ENCODE assay signal across 8 cellular contexts in genomic region chr17:48908047-48908843, GRCh38. TPM values are rescaled to one million over a fixed set of nuclear protein-coding genes. Genes with fewer than 3 reads are reported as not detected.
DNase-seq lines count a peak whose midpoint lies in the region; TF ChIP-seq lines count a peak whose summit lies in the region.

UBE2Z (plus strand) TSS chr17:48908407; CDS start chr17:48908504, 97 bp downstream.

- peak; percentile 95 for DNase-seq in ELF-1 (ENCODE audit: low read depth, low spot score)
- DNase-seq in GOT3 (lab: John Stamatoyannopoulos, UW) = peak; percentile 81
- peak; percentile 86 for DNase-seq in LNCaP clone FGC (ENCODE audit: low read depth)
- DNase-seq in RWPE1 (ENCODE audit: low spot score) = peak; percentile 98
- DNase-seq in activated T-helper 2 cell treated with anti-CD3 and anti-CD28 coated beads, Interferon-gamma antibody, Interleukin-2, Interleukin-4, amounts not matched to agents 10 μg/mL and 5 μg/mL and 100 μg/mL, durations not matched to agents 14 hours and 24 hours and 36 hours (ENCODE audit: low spot score) = peak; percentile 82
- DNase-seq in fibroblast of pulmonary artery (ENCODE audit: low read depth) = peak; percentile 97

- H3K4me3 ChIP-seq in LNCaP clone FGC (ENCODE audit: low read depth, low read length) (peak within 1 kb of the TSS; percentile 68), fibroblast of pulmonary artery (replicated peaks; ENCODE audit: low read depth, low read length) (peak within 1 kb of the TSS; percentile 63)

- peaks cover 43% of the 10 kb centered on the region for H3K36me3 Mint-ChIP-seq in activated T-helper 2 cell treated with anti-CD3 and anti-CD28 coated beads, Interferon-gamma antibody, Interleukin-2, Interleukin-4, amounts not matched to agents 10 μg/mL and 5 μg/mL and 100 μg/mL, durations not matched to agents 14 hours and 24 hours and 36 hours (ENCODE audit: low read depth)
- H3K36me3 Mint-ChIP-seq in nephron (ENCODE audit: low read depth) = peaks cover 22% of the 10 kb centered on the region
- peaks cover 40% of the 10 kb centered on the region for H3K36me3 Mint-ChIP-seq in stimulated activated naive CD8-positive, alpha-beta T cell treated with anti-CD3 and anti-CD28 coated beads, Interleukin-15, Interleukin-2, amounts not matched to agents 100 ng/mL and 50 ng/mL, for 24 hours (ENCODE audit: low read depth)

- intact Hi-C loops in activated T-helper 2 cell treated with anti-CD3 and anti-CD28 coated beads, Interferon-gamma antibody, Interleukin-2, Interleukin-4, amounts not matched to agents 10 μg/mL and 5 μg/mL and 100 μg/mL, durations not matched to agents 14 hours and 24 hours and 36 hours (cut with micrococcal nuclease) = loop anchor here (1.0 to 10.0 kb wide), 2 partner anchors 16 to 287 kb away; partner anchors contain the start of gene ATP5MC1

- POLR2A ChIA-PET in RWPE1 (lab: Yijun Ruan, JAX; ENCODE audit: low non-redundant PET) = interaction anchor here (0.5 to 2.0 kb wide), 3 partner anchors 14 to 62 kb away, joined by 3 to 11 read pairs (median 6); partner anchors contain the start of gene ATP5MC1

- CTCF ChIA-PET in RWPE1 (lab: Yijun Ruan, JAX) = interaction anchor here (0.6 to 1.1 kb wide), 5 partner anchors 24 to 170 kb away, joined by 3 to 7 read pairs (median 4); no protein-coding TSS in a partner anchor

- H3K4me1 Mint-ChIP-seq in activated T-helper 2 cell treated with anti-CD3 and anti-CD28 coated beads, Interferon-gamma antibody, Interleukin-2, Interleukin-4, amounts not matched to agents 10 μg/mL and 5 μg/mL and 100 μg/mL, durations not matched to agents 14 hours and 24 hours and 36 hours (ENCODE audit: low read depth) = peaks cover 39% of the 10 kb centered on the region
- peaks cover 47% of the 10 kb centered on the region for H3K4me1 Mint-ChIP-seq in nephron
- H3K4me1 Mint-ChIP-seq in stimulated activated naive CD8-positive, alpha-beta T cell treated with anti-CD3 and anti-CD28 coated beads, Interleukin-15, Interleukin-2, amounts not matched to agents 100 ng/mL and 50 ng/mL, for 24 hours (ENCODE audit: low read depth) = peaks cover 50% of the 10 kb centered on the region

- TF ChIP-seq CTCF in LNCaP clone FGC (IDR thresholded peaks at IDR 0.05; ENCODE audit: control insufficient read depth, extremely low read depth, insufficient read depth) (peak; percentile 53), RWPE1 (conservative IDR thresholded peaks at IDR 0.05; ENCODE audit: low read depth) (no peak; the same call in 1 of the 2 replicates), fibroblast of pulmonary artery (IDR thresholded peaks at IDR 0.05; ENCODE audit: low read length, missing control alignments) (no peak), nephron (IDR thresholded peaks at IDR 0.05; ENCODE audit: unreplicated experiment in 3 of 3) (no peak)

- H3K27ac ChIP-seq in RWPE1 = peak within 1 kb of the TSS; percentile 95

- H3K27ac Mint-ChIP-seq in activated T-helper 2 cell treated with anti-CD3 and anti-CD28 coated beads, Interferon-gamma antibody, Interleukin-2, Interleukin-4, amounts not matched to agents 10 μg/mL and 5 μg/mL and 100 μg/mL, durations not matched to agents 14 hours and 24 hours and 36 hours = peak within 1 kb of the TSS; percentile 95
- peak within 1 kb of the TSS; percentile 90 to 97 (median 97) for H3K27ac Mint-ChIP-seq in nephron
- peak within 1 kb of the TSS; percentile 100 for H3K27ac Mint-ChIP-seq in stimulated activated naive CD8-positive, alpha-beta T cell treated with anti-CD3 and anti-CD28 coated beads, Interleukin-15, Interleukin-2, amounts not matched to agents 100 ng/mL and 50 ng/mL, for 24 hours

- no peaks in the 10 kb centered on the region for H3K9me3 Mint-ChIP-seq in activated T-helper 2 cell treated with anti-CD3 and anti-CD28 coated beads, Interferon-gamma antibody, Interleukin-2, Interleukin-4, amounts not matched to agents 10 μg/mL and 5 μg/mL and 100 μg/mL, durations not matched to agents 14 hours and 24 hours and 36 hours
- no peaks in the 10 kb centered on the region for H3K9me3 Mint-ChIP-seq in nephron
- no peaks in the 10 kb centered on the region for H3K9me3 Mint-ChIP-seq in stimulated activated naive CD8-positive, alpha-beta T cell treated with anti-CD3 and anti-CD28 coated beads, Interleukin-15, Interleukin-2, amounts not matched to agents 100 ng/mL and 50 ng/mL, for 24 hours

- H3K4me3 Mint-ChIP-seq in activated T-helper 2 cell treated with anti-CD3 and anti-CD28 coated beads, Interferon-gamma antibody, Interleukin-2, Interleukin-4, amounts not matched to agents 10 μg/mL and 5 μg/mL and 100 μg/mL, durations not matched to agents 14 hours and 24 hours and 36 hours (ENCODE audit: low read depth) = peak within 1 kb of the TSS; percentile 87
- peak within 1 kb of the TSS; percentile 95 to 96 (median 96) for H3K4me3 Mint-ChIP-seq in nephron
- H3K4me3 Mint-ChIP-seq in stimulated activated naive CD8-positive, alpha-beta T cell treated with anti-CD3 and anti-CD28 coated beads, Interleukin-15, Interleukin-2, amounts not matched to agents 100 ng/mL and 50 ng/mL, for 24 hours = peak within 1 kb of the TSS; percentile 99

- H3K27me3 Mint-ChIP-seq in activated T-helper 2 cell treated with anti-CD3 and anti-CD28 coated beads, Interferon-gamma antibody, Interleukin-2, Interleukin-4, amounts not matched to agents 10 μg/mL and 5 μg/mL and 100 μg/mL, durations not matched to agents 14 hours and 24 hours and 36 hours (ENCODE audit: low read depth) = no peaks in the 10 kb centered on the region
- H3K27me3 Mint-ChIP-seq in nephron (ENCODE audit: low read depth) = no peaks in the 10 kb centered on the region
- H3K27me3 Mint-ChIP-seq in stimulated activated naive CD8-positive, alpha-beta T cell treated with anti-CD3 and anti-CD28 coated beads, Interleukin-15, Interleukin-2, amounts not matched to agents 100 ng/mL and 50 ng/mL, for 24 hours = no peaks in the 10 kb centered on the region

RNA-seq across cellular contexts. Expression of gene UBE2Z, which starts in this region (rescaled TPM):
- total RNA-seq in activated T-helper 2 cell treated with anti-CD3 and anti-CD28 coated beads, Interferon-gamma antibody, Interleukin-2, Interleukin-4, amounts not matched to agents 10 μg/mL and 5 μg/mL and 100 μg/mL, durations not matched to agents 14 hours and 24 hours and 36 hours = 81.3 and 85.2 TPM in 2 replicates

Comparison
In these comparisons a context has a peak if more than half of its experiments do, and no peak if none do; other contexts are left out.
1. Peak in every context shown above with its lines: DNase-seq, H3K4me3 ChIP-seq and H3K27ac ChIP-seq.